15 cellular contexts compared by ENCODE assay signal in genomic region chr9:18555105-18555883, GRCh38.
"Had no signal": no experiment of that assay in that cellular context is flagged by ENCODE, and none has a peak within 500 bp of the region (broad histone marks: within the 10 kb centered on the region; RNA-seq: fewer than 3 reads in every experiment).

No MANE protein-coding gene starts in this region.

- H3K36me3 ChIP-seq: right atrium auricular region, stomach had no signal

- ATAC-seq: left cardiac atrium; natural killer cell treated with Interleukin-12 subunit alpha and Interleukin-12 subunit beta and Interleukin-15 and Interleukin-18, amount 100 ng/mL, for 72 hours; psoas muscle had no signal

- H3K27ac ChIP-seq: hepatocyte, psoas muscle, right atrium auricular region, stomach had no signal

- H3K4me1 ChIP-seq: psoas muscle, right atrium auricular region, stomach had no signal

- DNase-seq: erythroblast; foreskin melanocyte; head of caudate nucleus; kidney; left cardiac atrium; psoas muscle; small intestine; stimulated activated CD4-positive, alpha-beta T cell treated with anti-CD3 and anti-CD28 coated beads, Interleukin-12 subunit alpha, Interleukin-12 subunit beta, amount 100 ng/mL, for 4 hours; stimulated activated naive CD4-positive, alpha-beta T cell; stomach; substantia nigra; trophoblast cell had no signal

- H3K4me3 ChIP-seq: hepatocyte, psoas muscle, right atrium auricular region, stomach had no signal

- H3K4me3 Mint-ChIP-seq: natural killer cell treated with Interleukin-12 subunit alpha and Interleukin-12 subunit beta and Interleukin-15 and Interleukin-18, amount 100 ng/mL, for 72 hours had no signal

- H3K27me3 ChIP-seq: hepatocyte, right atrium auricular region, stomach had no signal

- H3K27me3 Mint-ChIP-seq: natural killer cell treated with Interleukin-12 subunit alpha and Interleukin-12 subunit beta and Interleukin-15 and Interleukin-18, amount 100 ng/mL, for 72 hours had no signal

- H3K27ac Mint-ChIP-seq: natural killer cell treated with Interleukin-12 subunit alpha and Interleukin-12 subunit beta and Interleukin-15 and Interleukin-18, amount 100 ng/mL, for 72 hours had no signal
